8 cellular contexts compared by ENCODE assay signal in the genomic region with DNA sequence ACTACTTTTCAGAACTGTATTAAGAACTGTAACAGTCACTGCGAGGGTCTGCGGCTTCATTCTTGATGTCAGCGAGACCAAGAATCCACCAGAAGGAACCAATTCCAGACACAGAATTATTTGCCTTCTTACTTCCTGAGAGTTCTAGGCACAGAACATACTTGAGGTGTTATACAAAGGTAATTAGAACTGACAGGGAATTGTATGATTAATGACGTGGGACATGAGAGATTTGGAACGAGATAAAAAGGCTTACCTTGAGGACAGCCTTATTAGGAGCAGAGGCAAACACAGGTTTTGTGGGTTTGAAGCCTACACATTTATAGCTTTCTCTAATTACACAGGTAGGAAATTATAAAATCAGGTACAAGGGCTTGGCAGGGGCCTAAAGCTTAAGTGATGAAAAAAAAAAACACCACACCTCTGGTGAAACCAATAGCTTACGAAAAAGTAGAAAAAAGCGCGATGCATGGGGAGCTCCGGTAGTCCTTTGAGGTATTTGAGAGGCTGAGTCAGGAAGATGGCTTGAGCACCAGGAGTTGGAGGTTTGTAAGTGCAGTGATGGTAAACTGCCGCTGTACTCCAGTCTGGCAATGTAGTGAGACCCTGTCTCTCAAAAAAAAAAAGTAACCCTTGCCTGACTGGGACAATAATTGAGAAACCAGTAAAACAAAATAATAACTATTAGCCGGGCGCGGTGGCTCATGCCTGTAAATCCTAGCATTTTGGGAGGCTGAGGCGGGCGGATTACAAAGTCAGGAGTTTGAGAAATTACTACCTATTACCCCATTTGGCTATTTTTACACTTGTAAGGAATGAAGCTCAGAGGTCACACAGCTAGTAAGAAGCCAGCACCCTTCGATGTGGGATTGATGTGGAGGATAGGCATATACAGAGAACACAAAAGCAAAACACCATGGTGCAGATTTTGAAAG. TPM values are rescaled to one million over a fixed set of nuclear protein-coding genes. Genes with fewer than 3 reads are reported as not detected.
DNase-seq lines count a peak whose midpoint lies in the region; ATAC-seq and TF ChIP-seq lines count a peak whose summit lies in the region.

No MANE protein-coding gene starts in this region.

- no peak overlapping the region for H4K8ac ChIP-seq in mesendoderm (ENCODE audit: low read depth, low read length)

- peaks cover 31% of the 10 kb centered on the region for H3K4me1 Mint-ChIP-seq in activated CD4-positive, alpha-beta T cell treated with anti-CD3 and anti-CD28 coated beads, Interleukin-2, amount 10 ng/mL, durations not matched to agents 24 days and 14 days

- peaks cover 16% of the 10 kb centered on the region for H3K36me3 Mint-ChIP-seq in activated CD4-positive, alpha-beta T cell treated with anti-CD3 and anti-CD28 coated beads, Interleukin-2, amount 10 ng/mL, durations not matched to agents 24 days and 14 days (ENCODE audit: low read depth)

- DNase-seq in heart right ventricle: no peak
- no peak for DNase-seq in Right ventricle myocardium inferior (ENCODE audit: missing footprints)
- DNase-seq in activated CD4-positive, alpha-beta T cell treated with anti-CD3 and anti-CD28 coated beads, Interleukin-2, amount 10 ng/mL, durations not matched to agents 24 days and 14 days: peak; percentile 65
- DNase-seq in glomerular visceral epithelial cell (ENCODE audit: extremely low spot score): peak; percentile 43
- peak; percentile 20 to 33 for DNase-seq in stimulated activated CD4-positive, alpha-beta T cell treated with anti-CD3 and anti-CD28 coated beads, Interleukin-2, amount 100 ng/mL, for 24 hours
- DNase-seq in mesendoderm: no peak
- DNase-seq in SIG-M5 (lab: John Stamatoyannopoulos, UW): no peak

- peaks cover 3 to 44% (median 31%) of the 10 kb centered on the region in 9 donors for H3K4me1 ChIP-seq in heart right ventricle
- H3K4me1 ChIP-seq in mesendoderm (ENCODE audit: control insufficient read depth, low read depth, low read length): no peaks in the 10 kb centered on the region

- H3K4me3 ChIP-seq in heart right ventricle (peak overlapping the region; percentile 21 to 89 (median 76)), mesendoderm (ENCODE audit: low read length) (no peak overlapping the region)

- WGBS in heart right ventricle, 2 donors: 67 to 74% methylated on average over 16 of the region's 16 CpGs
- WGBS in mesendoderm (ENCODE audit: extremely low coverage, insufficient coverage, low lambda C conversion rate): no CpG with 5 or more reads among the region's 16 CpGs

- no peak overlapping the region for H2AK5ac ChIP-seq in mesendoderm (ENCODE audit: low read length)

- no peak overlapping the region for H2BK15ac ChIP-seq in mesendoderm (replicated peaks; ENCODE audit: low read depth)

- no peak overlapping the region for H4K5ac ChIP-seq in mesendoderm (ENCODE audit: low read length)

- no peaks in the 10 kb centered on the region for H3K79me1 ChIP-seq in mesendoderm (ENCODE audit: low read length)

- peak overlapping the region; percentile 77 to 98 (median 94) for H3K27ac ChIP-seq in heart right ventricle
- H3K27ac ChIP-seq in mesendoderm (ENCODE audit: low read depth, low read length): no peak overlapping the region

- no peak overlapping the region for H3K56ac ChIP-seq in mesendoderm (ENCODE audit: low read length)

- TF ChIP-seq CTCF in heart right ventricle (IDR thresholded peaks at IDR 0.05): no peak

- ATAC-seq in heart right ventricle (peak in 4 of 8 donors; percentile 2 to 10 (median 9)), Right ventricle myocardium inferior (no peak), HG03565 (IDR thresholded peaks at IDR 0.05; ENCODE audit: unreplicated experiment) (no peak)

- H3K9me3 ChIP-seq in heart right ventricle: no peaks in the 10 kb centered on the region

- no peak overlapping the region for H2BK120ac ChIP-seq in mesendoderm (ENCODE audit: low read depth, low read length)

- intact Hi-C loops in heart right ventricle (cut with DNase I): loop anchor here in 5 of 10 donors (5.0 to 10.0 kb wide), 2 partner anchors 41 to 53 kb away; no protein-coding TSS in a partner anchor
- intact Hi-C loops in Right ventricle myocardium inferior (cut with DNase I): loop anchor here (5.0 kb wide), 1 partner anchor 41 kb away; no protein-coding TSS in a partner anchor
- intact Hi-C loops in activated CD4-positive, alpha-beta T cell treated with anti-CD3 and anti-CD28 coated beads, Interleukin-2, amount 10 ng/mL, durations not matched to agents 24 days and 14 days (cut with micrococcal nuclease): loop anchor here (2.0 to 10.0 kb wide), 2 partner anchors 47 to 59 kb away; partner anchors contain the start of gene ACOT6

- H3K23ac ChIP-seq in mesendoderm (ENCODE audit: low read length): no peak overlapping the region

- H3K18ac ChIP-seq in mesendoderm (ENCODE audit: low read length): no peak overlapping the region

- H2BK5ac ChIP-seq in mesendoderm (ENCODE audit: low read length): no peak overlapping the region

- no peak overlapping the region for H3K9ac ChIP-seq in mesendoderm (ENCODE audit: low read length)

- peaks cover 0 to 7% (median 0%) of the 10 kb centered on the region in 9 donors for H3K36me3 ChIP-seq in heart right ventricle
- H3K36me3 ChIP-seq in mesendoderm (ENCODE audit: control insufficient read depth, insufficient read depth, low read length): no peaks in the 10 kb centered on the region

- H3K4ac ChIP-seq in mesendoderm (ENCODE audit: low read depth, low read length): no peak overlapping the region

- H3K27me3 ChIP-seq in heart right ventricle (no peaks in the 10 kb centered on the region), mesendoderm (ENCODE audit: insufficient read depth, low read length, poor library complexity) (no peaks in the 10 kb centered on the region)

- peak overlapping the region; percentile 93 for H3K4me3 Mint-ChIP-seq in activated CD4-positive, alpha-beta T cell treated with anti-CD3 and anti-CD28 coated beads, Interleukin-2, amount 10 ng/mL, durations not matched to agents 24 days and 14 days

- no peaks in the 10 kb centered on the region for H3K27me3 Mint-ChIP-seq in activated CD4-positive, alpha-beta T cell treated with anti-CD3 and anti-CD28 coated beads, Interleukin-2, amount 10 ng/mL, durations not matched to agents 24 days and 14 days

- H3K9me3 Mint-ChIP-seq in activated CD4-positive, alpha-beta T cell treated with anti-CD3 and anti-CD28 coated beads, Interleukin-2, amount 10 ng/mL, durations not matched to agents 24 days and 14 days: no peaks in the 10 kb centered on the region

- no peaks in the 10 kb centered on the region for H3K79me2 ChIP-seq in mesendoderm (ENCODE audit: control insufficient read depth, insufficient read depth, low read length)

- peak overlapping the region; percentile 98 for H3K27ac Mint-ChIP-seq in activated CD4-positive, alpha-beta T cell treated with anti-CD3 and anti-CD28 coated beads, Interleukin-2, amount 10 ng/mL, durations not matched to agents 24 days and 14 days

- no peak overlapping the region for H3K4me2 ChIP-seq in mesendoderm (ENCODE audit: low read length)

RNA-seq across cellular contexts. Expression of gene ACOT2, which starts 0.8 kb away (rescaled TPM):
- 100 to 1,000 TPM; 110 to 267 (median 158) TPM for total RNA-seq in heart right ventricle
- polyA plus RNA-seq in heart right ventricle: 10 to 100 TPM; 54.9 to 77.8 TPM
- 232 TPM for total RNA-seq in Right ventricle myocardium inferior
- total RNA-seq in activated CD4-positive, alpha-beta T cell treated with anti-CD3 and anti-CD28 coated beads, Interleukin-2, amount 10 ng/mL, durations not matched to agents 24 days and 14 days: 6.2 and 6.4 TPM in 2 replicates
- 2.5 TPM for polyA plus RNA-seq in mesendoderm (2013, experiment 1 of 2)
- 2.5 TPM for polyA plus RNA-seq in mesendoderm (2013, experiment 2 of 2)

RNA-seq across cellular contexts. Expression of gene HEATR4, which starts 9.5 kb away (rescaled TPM):
- total RNA-seq in heart right ventricle (under 1 TPM in 8 of 10 donors, not detected in 2; 0.07 to 0.33 (median 0.18) TPM), Right ventricle myocardium inferior (not detected)
- polyA plus RNA-seq in heart right ventricle: under 1 TPM; 0.01 to 0.15 TPM
- total RNA-seq in activated CD4-positive, alpha-beta T cell treated with anti-CD3 and anti-CD28 coated beads, Interleukin-2, amount 10 ng/mL, durations not matched to agents 24 days and 14 days: not detected in 2 replicates
- polyA plus RNA-seq in mesendoderm (2013, experiment 1 of 2): 0.21 TPM
- polyA plus RNA-seq in mesendoderm (2013, experiment 2 of 2): 0.45 TPM

RNA-seq across cellular contexts. Expression of gene ACOT4, which starts 23.5 kb away (rescaled TPM):
- 1 to 10 TPM in 5 of 10 donors, under 1 TPM in 5; 0.13 to 1.9 (median 1.0) TPM for total RNA-seq in heart right ventricle
- under 1 TPM; 0.37 to 0.88 TPM for polyA plus RNA-seq in heart right ventricle
- total RNA-seq in Right ventricle myocardium inferior: 0.97 TPM
- total RNA-seq in activated CD4-positive, alpha-beta T cell treated with anti-CD3 and anti-CD28 coated beads, Interleukin-2, amount 10 ng/mL, durations not matched to agents 24 days and 14 days: 1.3 and 1.4 TPM in 2 replicates
- polyA plus RNA-seq in mesendoderm (2013, experiment 1 of 2): 0.87 TPM
- 0.80 TPM for polyA plus RNA-seq in mesendoderm (2013, experiment 2 of 2)

RNA-seq across cellular contexts. Expression of gene ACOT1, which starts 31.3 kb away (rescaled TPM):
- total RNA-seq in heart right ventricle (10 to 100 TPM in 9 of 10 donors, 1 to 10 TPM in 1; 6.6 to 49.3 (median 30.0) TPM), Right ventricle myocardium inferior (29.6 TPM)
- 10 to 100 TPM in 1 of 2 donors, 1 to 10 TPM in 1; 7.2 to 11.8 TPM for polyA plus RNA-seq in heart right ventricle
- total RNA-seq in activated CD4-positive, alpha-beta T cell treated with anti-CD3 and anti-CD28 coated beads, Interleukin-2, amount 10 ng/mL, durations not matched to agents 24 days and 14 days: 1.5 and 1.6 TPM in 2 replicates
- 0.97 TPM for polyA plus RNA-seq in mesendoderm (2013, experiment 1 of 2)
- 0.64 TPM for polyA plus RNA-seq in mesendoderm (2013, experiment 2 of 2)

RNA-seq across cellular contexts. Expression of gene ACOT6, which starts 44.1 kb away (rescaled TPM):
- total RNA-seq in heart right ventricle (not detected), Right ventricle myocardium inferior (not detected)
- not detected for polyA plus RNA-seq in heart right ventricle
- not detected in 2 replicates for total RNA-seq in activated CD4-positive, alpha-beta T cell treated with anti-CD3 and anti-CD28 coated beads, Interleukin-2, amount 10 ng/mL, durations not matched to agents 24 days and 14 days
- polyA plus RNA-seq in mesendoderm (2013, experiment 1 of 2): 0.06 TPM
- 0.03 TPM for polyA plus RNA-seq in mesendoderm (2013, experiment 2 of 2)

Comparison
In these comparisons a context has a peak if more than half of its experiments do, and no peak if none do; other contexts are left out.
1. DNase-seq: peak in activated CD4-positive, alpha-beta T cell treated with anti-CD3 and anti-CD28 coated beads, Interleukin-2, amount 10 ng/mL, durations not matched to agents 24 days and 14 days (single experiment), glomerular visceral epithelial cell (single experiment) and stimulated activated CD4-positive, alpha-beta T cell treated with anti-CD3 and anti-CD28 coated beads, Interleukin-2, amount 100 ng/mL, for 24 hours (2 of 2); none in heart right ventricle (0 of 2), Right ventricle myocardium inferior (single experiment), mesendoderm (single experiment) and SIG-M5 (single experiment).
2. RNA of gene ACOT2, which starts 0.8 kb away (total RNA-seq): 232 TPM in Right ventricle myocardium inferior (single experiment) and 110 to 267 TPM in heart right ventricle; 6.2 to 6.4 TPM in activated CD4-positive, alpha-beta T cell treated with anti-CD3 and anti-CD28 coated beads, Interleukin-2, amount 10 ng/mL, durations not matched to agents 24 days and 14 days; every median in the first group is over 10 times any median in the second.